In the genomic region with DNA sequence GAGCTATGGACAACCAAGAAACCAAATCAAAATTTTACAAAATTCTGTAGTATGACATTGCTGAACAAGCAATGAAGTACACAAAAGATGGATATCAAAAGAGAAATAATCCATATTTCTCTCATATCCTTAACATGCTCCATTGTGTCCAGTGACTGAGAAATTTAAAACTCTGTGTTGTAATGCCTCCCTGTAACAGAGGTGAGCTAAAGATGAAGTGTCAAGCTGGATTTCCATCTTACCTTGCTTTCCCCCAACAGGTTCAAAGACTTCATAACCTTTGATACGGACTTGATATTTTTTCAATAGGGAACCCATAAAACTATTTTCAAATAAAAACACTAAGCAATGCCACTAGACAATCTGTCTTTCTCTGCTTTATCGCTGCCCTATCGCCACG, we compare ENCODE assay signal across 8 cellular contexts.
DNase-seq lines count a peak whose midpoint lies in the region; ATAC-seq, FAIRE-seq and TF ChIP-seq lines count a peak whose summit lies in the region.

No MANE protein-coding gene starts in this region.

- H3K4me1 Mint-ChIP-seq in activated CD4-positive, alpha-beta T cell treated with anti-CD3 and anti-CD28 coated beads for 36 hours = peaks cover 26% of the 10 kb centered on the region
- H3K4me1 Mint-ChIP-seq in activated naive CD8-positive, alpha-beta T cell treated with anti-CD3 and anti-CD28 coated beads, Interleukin-2, amount 10 ng/mL, durations not matched to agents 7 days and 5 days = peaks cover 18% of the 10 kb centered on the region

- POLR2A ChIA-PET in activated CD4-positive, alpha-beta T cell treated with anti-CD3 and anti-CD28 coated beads for 36 hours (lab: Charles Lee) = interaction anchor here (3.3 kb wide), 1 partner anchor 96 kb away, joined by 28 read pairs; a partner anchor contains a TSS
- POLR2A ChIA-PET in activated naive CD8-positive, alpha-beta T cell treated with anti-CD3 and anti-CD28 coated beads, Interleukin-2, amount 10 ng/mL, durations not matched to agents 7 days and 5 days (lab: Charles Lee) = interaction anchor here (0.9 to 6.4 kb wide), 13 partner anchors 13 to 142 kb away, joined by 3 to 137 read pairs (median 4); a partner anchor contains a TSS

- H3K36me3 ChIP-seq in kidney (ENCODE audit: control insufficient read depth in 1 of 2, insufficient read depth in 2 of 2, low read length in 2 of 2) = no peaks in the 10 kb centered on the region

- DNase-seq in activated CD4-positive, alpha-beta T cell treated with anti-CD3 and anti-CD28 coated beads for 36 hours = no peak
- no peak for DNase-seq in activated CD4-positive, alpha-beta T cell treated with anti-CD3 and anti-CD28 coated beads for 4 hours
- DNase-seq in activated naive CD8-positive, alpha-beta T cell treated with anti-CD3 and anti-CD28 coated beads, Interleukin-2, amount 10 ng/mL, durations not matched to agents 7 days and 5 days = no peak
- DNase-seq in kidney = no peak
- no peak for DNase-seq in activated gamma-delta T cell treated with Interleukin-2 at 50 U/mL for 16 hours
- no peak for DNase-seq in cerebellum (ENCODE audit: low spot score)
- no peak for DNase-seq in NCI-H1105 treated with DMSO at 0.1 percent for 48 hours (lab: John Stamatoyannopoulos, UW)

- ATAC-seq in activated CD4-positive, alpha-beta T cell treated with anti-CD3 and anti-CD28 coated beads for 36 hours = no peak
- ATAC-seq in activated naive CD8-positive, alpha-beta T cell treated with anti-CD3 and anti-CD28 coated beads, Interleukin-2, amount 10 ng/mL, durations not matched to agents 7 days and 5 days (ENCODE audit: low read depth) = no peak

- intact Hi-C loops in activated CD4-positive, alpha-beta T cell treated with anti-CD3 and anti-CD28 coated beads for 36 hours (cut with DNase I, micrococcal nuclease) = no loop called here
- intact Hi-C loops in kidney (cut with DNase I) = no loop called here

- H3K27ac Mint-ChIP-seq in activated CD4-positive, alpha-beta T cell treated with anti-CD3 and anti-CD28 coated beads for 36 hours = peak overlapping the region; percentile 92
- peak overlapping the region; percentile 95 for H3K27ac Mint-ChIP-seq in activated naive CD8-positive, alpha-beta T cell treated with anti-CD3 and anti-CD28 coated beads, Interleukin-2, amount 10 ng/mL, durations not matched to agents 7 days and 5 days

- CTCF ChIA-PET in activated CD4-positive, alpha-beta T cell treated with anti-CD3 and anti-CD28 coated beads for 36 hours (lab: Charles Lee) = interaction anchor here (0.7 to 6.5 kb wide), 11 partner anchors 18 to 142 kb away, joined by 3 to 50 read pairs (median 3); a partner anchor contains a TSS

- no peak for FAIRE-seq in kidney (lab: Jason Lieb, UNC)

- peak overlapping the region in 1 of 2 donors; percentile 96 for H3K9ac ChIP-seq in kidney (ENCODE audit: low read length in 2 of 2)

- peak overlapping the region; percentile 92 for H3K4me3 ChIP-seq in kidney (ENCODE audit: low read length in 2 of 2)

- no peaks in the 10 kb centered on the region for H3K27me3 Mint-ChIP-seq in activated CD4-positive, alpha-beta T cell treated with anti-CD3 and anti-CD28 coated beads for 36 hours
- H3K27me3 Mint-ChIP-seq in activated naive CD8-positive, alpha-beta T cell treated with anti-CD3 and anti-CD28 coated beads, Interleukin-2, amount 10 ng/mL, durations not matched to agents 7 days and 5 days = no peaks in the 10 kb centered on the region

- no peak for TF ChIP-seq CTCF in kidney (IDR thresholded peaks at IDR 0.05; ENCODE audit: borderline replicate concordance, extremely low read depth, insufficient read depth)

- H3K27ac ChIP-seq in kidney (ENCODE audit: low read depth in 2 of 2, low read length in 2 of 2) = peak overlapping the region; percentile 97
- peak overlapping the region; percentile 92 for H3K27ac ChIP-seq in temporal lobe (ENCODE audit: low read depth, low read length)

- peaks cover 5 to 12% of the 10 kb centered on the region in 2 donors for H3K4me1 ChIP-seq in kidney (ENCODE audit: control insufficient read depth in 1 of 2, insufficient read depth in 1 of 2, low read depth in 1 of 2, low read length in 2 of 2)

- H3K9me3 ChIP-seq in kidney (ENCODE audit: control insufficient read depth in 1 of 2, low read length in 2 of 2) = no peaks in the 10 kb centered on the region

- H3K9me3 Mint-ChIP-seq in activated CD4-positive, alpha-beta T cell treated with anti-CD3 and anti-CD28 coated beads for 36 hours (ENCODE audit: low read depth) = no peaks in the 10 kb centered on the region
- H3K9me3 Mint-ChIP-seq in activated naive CD8-positive, alpha-beta T cell treated with anti-CD3 and anti-CD28 coated beads, Interleukin-2, amount 10 ng/mL, durations not matched to agents 7 days and 5 days = no peaks in the 10 kb centered on the region

- peak overlapping the region; percentile 92 for H3K4me3 Mint-ChIP-seq in activated CD4-positive, alpha-beta T cell treated with anti-CD3 and anti-CD28 coated beads for 36 hours
- peak overlapping the region; percentile 92 for H3K4me3 Mint-ChIP-seq in activated naive CD8-positive, alpha-beta T cell treated with anti-CD3 and anti-CD28 coated beads, Interleukin-2, amount 10 ng/mL, durations not matched to agents 7 days and 5 days

- no peaks in the 10 kb centered on the region for H3K36me3 Mint-ChIP-seq in activated CD4-positive, alpha-beta T cell treated with anti-CD3 and anti-CD28 coated beads for 36 hours (ENCODE audit: low read depth)
- no peaks in the 10 kb centered on the region for H3K36me3 Mint-ChIP-seq in activated naive CD8-positive, alpha-beta T cell treated with anti-CD3 and anti-CD28 coated beads, Interleukin-2, amount 10 ng/mL, durations not matched to agents 7 days and 5 days
